Comparison of ENCODE assay signal across 27 cellular contexts in the genomic region with DNA sequence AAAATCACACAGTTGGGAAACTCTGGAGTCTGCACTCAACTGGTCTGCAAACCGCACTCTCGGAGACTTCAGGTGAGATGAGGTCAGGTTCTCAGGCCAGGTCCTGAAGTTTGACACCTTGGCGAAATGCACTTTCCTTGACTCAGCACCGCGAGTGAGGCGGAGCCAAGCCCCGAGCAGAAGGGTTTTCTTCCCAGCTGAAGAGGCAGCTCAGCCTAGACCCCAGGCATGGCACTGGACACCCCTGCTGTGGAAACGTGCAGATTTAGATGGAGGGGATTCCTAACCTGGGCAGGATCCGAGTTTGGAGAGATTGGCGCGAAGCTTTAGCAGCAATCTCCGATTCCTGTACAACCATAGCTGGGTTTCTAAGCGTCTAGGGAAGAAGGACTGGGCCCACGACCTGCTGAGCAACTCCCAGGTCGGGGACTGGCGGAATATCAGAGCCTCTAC. TPM values are rescaled to one million over a fixed set of nuclear protein-coding genes. Genes with fewer than 3 reads are reported as not detected.
A peak's percentile ranks its signal among the peaks of the same experiment; 100 is the strongest.
DNase-seq lines count a peak whose midpoint lies in the region; ATAC-seq and TF ChIP-seq lines count a peak whose summit lies in the region.
"Had no signal": no experiment of that assay in that cellular context is flagged by ENCODE, and none has a peak within 500 bp of the region (broad histone marks: within the 10 kb centered on the region; RNA-seq: fewer than 3 reads in every experiment).

No MANE protein-coding gene starts in this region.

- H3K79me1 ChIP-seq in H9 (ENCODE audit: insufficient read depth, low read depth, low read length, poor library complexity, severe bottlenecking): no peaks in the 10 kb centered on the region

- H2AK5ac ChIP-seq in H9 (ENCODE audit: insufficient read length, low read length): no peak overlapping the region

- H4K91ac ChIP-seq in H9 (ENCODE audit: insufficient read length, low read depth, low read length): no peak overlapping the region

- H3K4me1 ChIP-seq in H9 (ENCODE audit: insufficient read depth, low read length) (no peaks in the 10 kb centered on the region), Panc1 (ENCODE audit: control insufficient read depth, insufficient read depth, low read length) (no peaks in the 10 kb centered on the region)
- H3K4me1 ChIP-seq: BE2C had no signal

- POLR2A ChIA-PET in Panc1 (lab: Charles Lee): no interaction called here

- H3K27me3 ChIP-seq in H9 (ENCODE audit: insufficient read depth, low read length) (peaks cover 68% of the 10 kb centered on the region), Panc1 (ENCODE audit: control insufficient read depth, insufficient read depth, low read length) (peaks cover 22% of the 10 kb centered on the region)

- no peaks in the 10 kb centered on the region for H3K36me3 Mint-ChIP-seq in H9 (ENCODE audit: insufficient read depth in 1 of 3, low read depth in 3 of 3)
- no peaks in the 10 kb centered on the region for H3K36me3 Mint-ChIP-seq in activated T-helper 17 cell treated with anti-CD3 and anti-CD28 coated beads, Interleukin-2, amount 50 U/mL, for 72 hours (ENCODE audit: low read depth)
- H3K36me3 Mint-ChIP-seq: activated CD4-positive, alpha-beta memory T cell treated with anti-CD3 and anti-CD28 coated beads for 36 hours; CD8-positive, alpha-beta memory T cell had no signal

- no peaks in the 10 kb centered on the region for H3K79me2 ChIP-seq in H9 (ENCODE audit: insufficient read depth, low read length)

- H4K20me1 ChIP-seq in H9 (ENCODE audit: control insufficient read depth, insufficient read depth, insufficient read length): no peaks in the 10 kb centered on the region

- H3K9me3 Mint-ChIP-seq in H9: peaks cover 0 to 3% of the 10 kb centered on the region in 2 experiments; a peak in 1 of 5 replicates
- no peaks in the 10 kb centered on the region for H3K9me3 Mint-ChIP-seq in activated T-helper 17 cell treated with anti-CD3 and anti-CD28 coated beads, Interleukin-2, amount 50 U/mL, for 72 hours
- H3K9me3 Mint-ChIP-seq: activated CD4-positive, alpha-beta memory T cell treated with anti-CD3 and anti-CD28 coated beads for 36 hours; CD8-positive, alpha-beta memory T cell had no signal

- no peak overlapping the region for H2AFZ ChIP-seq in H9 (ENCODE audit: low read length)

- no peak overlapping the region for H3K18ac ChIP-seq in H9 (ENCODE audit: insufficient read length, low read depth, low read length)

- H3K36me3 ChIP-seq in Panc1 (ENCODE audit: control insufficient read depth, insufficient read depth, low read length): no peaks in the 10 kb centered on the region
- H3K36me3 ChIP-seq: BE2C, transverse colon had no signal

- H3K4me1 Mint-ChIP-seq in H9: peaks cover 13 to 23% of the 10 kb centered on the region in 2 experiments
- no peaks in the 10 kb centered on the region for H3K4me1 Mint-ChIP-seq in activated T-helper 17 cell treated with anti-CD3 and anti-CD28 coated beads, Interleukin-2, amount 50 U/mL, for 72 hours
- H3K4me1 Mint-ChIP-seq: CD8-positive, alpha-beta memory T cell had no signal

- CTCF ChIA-PET in Panc1 (lab: Charles Lee): interaction anchor here (1.1 kb wide), 1 partner anchor 13 kb away, joined by 4 read pairs; no protein-coding TSS in a partner anchor

- DNase-seq in H9: no peak
- DNase-seq in Panc1 (ENCODE audit: low read depth, low spot score): no peak
- no peak for DNase-seq in retinal pigment epithelial cell (ENCODE audit: low read depth)
- DNase-seq: activated CD4-positive, alpha-beta memory T cell treated with anti-CD3 and anti-CD28 coated beads for 36 hours; activated naive CD4-positive, alpha-beta T cell treated with Interleukin-2 at 50 U/mL for 16 hours; BE2C; body of pancreas; cerebellar nuclear complex; dermis blood vessel endothelial cell; mammary epithelial cell; NCI-H1436 treated with DMSO at 0.1 percent for 48 hours; NCI-H2107; NCI-H446; stimulated activated CD4-positive, alpha-beta T cell treated with anti-CD3 and anti-CD28 coated beads, Interleukin-15, amount 100 ng/mL, for 24 hours; stimulated activated CD4-positive, alpha-beta T cell treated with anti-CD3 and anti-CD28 coated beads, Interleukin-4, amount 100 ng/mL, for 4 hours; transverse colon had no signal

- H2BK15ac ChIP-seq in H9 (ENCODE audit: low read depth, low read length): no peak overlapping the region

- no peak overlapping the region for H3K27ac ChIP-seq in H9 (ENCODE audit: insufficient read length, low read depth, low read length)
- H3K27ac ChIP-seq in Panc1 (ENCODE audit: low read length): no peak overlapping the region
- H3K27ac ChIP-seq: body of pancreas, SK-N-MC, transverse colon had no signal

- H3K56ac ChIP-seq in H9 (ENCODE audit: insufficient read length, low read depth, low read length): no peak overlapping the region

- H3K9ac ChIP-seq in H9 (ENCODE audit: extremely low read depth, insufficient read length, low read length): no peak overlapping the region

- BruUV-seq in Panc1 (replicated peaks; lab: Mats Ljungman, UMichigan): no TSS peak

- H3K23ac ChIP-seq in H9 (ENCODE audit: insufficient read length, low read depth, low read length): no peak overlapping the region

- intact Hi-C loops in Panc1 (cut with micrococcal nuclease; ENCODE audit: unreplicated experiment): no loop called here

- H3K4me2 ChIP-seq in H9 (ENCODE audit: insufficient read depth, insufficient read length, low read length): peak overlapping the region; percentile 68

- peak overlapping the region; percentile 57 to 80 for H3K4me3 Mint-ChIP-seq in H9
- no peak overlapping the region for H3K4me3 Mint-ChIP-seq in activated T-helper 17 cell treated with anti-CD3 and anti-CD28 coated beads, Interleukin-2, amount 50 U/mL, for 72 hours
- H3K4me3 Mint-ChIP-seq: activated CD4-positive, alpha-beta memory T cell treated with anti-CD3 and anti-CD28 coated beads for 36 hours; CD8-positive, alpha-beta memory T cell had no signal

- H3K9me3 ChIP-seq in H9 (ENCODE audit: control insufficient read depth, low read depth, low read length) (no peaks in the 10 kb centered on the region), Panc1 (ENCODE audit: control insufficient read depth, insufficient read depth, low read depth, low read length) (no peaks in the 10 kb centered on the region), iPS-18c (ENCODE audit: control insufficient read depth, insufficient read depth, low read length) (peaks cover 14% of the 10 kb centered on the region)
- H3K9me3 ChIP-seq: BE2C, body of pancreas, transverse colon had no signal

- H4K8ac ChIP-seq in H9 (replicated peaks; ENCODE audit: insufficient read length, low read depth, low read length): no peak overlapping the region

- H3K23me2 ChIP-seq in H9 (ENCODE audit: insufficient read length, low read depth, low read length, poor library complexity, severe bottlenecking): peaks cover 11% of the 10 kb centered on the region

- in situ Hi-C loops in Panc1 (cut with HindIII; ENCODE audit: low pct_unique_long_range_greater_than_20kb, low sequenced_read_pairs): no loop called here

- H2BK120ac ChIP-seq in H9 (ENCODE audit: low read depth, low read length, poor library complexity, severe bottlenecking): no peak overlapping the region

- no peak overlapping the region for H4K5ac ChIP-seq in H9 (ENCODE audit: insufficient read length, low read depth, low read length)

- no peak overlapping the region for H3K27ac Mint-ChIP-seq in H9
- H3K27ac Mint-ChIP-seq in activated T-helper 17 cell treated with anti-CD3 and anti-CD28 coated beads, Interleukin-2, amount 50 U/mL, for 72 hours: no peak overlapping the region
- H3K27ac Mint-ChIP-seq: activated CD4-positive, alpha-beta memory T cell treated with anti-CD3 and anti-CD28 coated beads for 36 hours; CD8-positive, alpha-beta memory T cell had no signal

- WGBS in H9 (ENCODE audit: extremely low coverage, insufficient read length, low lambda C conversion rate): no CpG with 5 or more reads among the region's 16 CpGs

- H3T11ph ChIP-seq in H9 (ENCODE audit: low read length): no peak overlapping the region

- no peak for TF ChIP-seq CTCF in H9 (conservative IDR thresholded peaks at IDR 0.05)
- no peak for TF ChIP-seq CTCF in Panc1 (IDR thresholded peaks at IDR 0.05)
- TF ChIP-seq CTCF in retinal pigment epithelial cell (conservative IDR thresholded peaks at IDR 0.05; ENCODE audit: low read depth, low read length): no peak

- H3K4me3 ChIP-seq in Panc1 (ENCODE audit: low read depth in 2 of 2, low read length in 2 of 2): no peak overlapping the region
- peak overlapping the region; percentile 47; the same call in 1 of the 2 replicates for H3K4me3 ChIP-seq in iPS-18c (ENCODE audit: insufficient read depth, low read depth, low read length)
- H3K4me3 ChIP-seq in retinal pigment epithelial cell (ENCODE audit: low read length): peak overlapping the region; percentile 33
- H3K4me3 ChIP-seq: body of pancreas, SK-N-MC, transverse colon had no signal

- H2BK12ac ChIP-seq in H9 (ENCODE audit: insufficient read length, low read depth, low read length): no peak overlapping the region

- no peaks in the 10 kb centered on the region; the same call in none of the 2 replicates for H3K27me3 Mint-ChIP-seq in H9 (ENCODE audit: low read depth)
- peaks cover 25% of the 10 kb centered on the region for H3K27me3 Mint-ChIP-seq in activated T-helper 17 cell treated with anti-CD3 and anti-CD28 coated beads, Interleukin-2, amount 50 U/mL, for 72 hours

- no peak overlapping the region for H2BK20ac ChIP-seq in H9 (ENCODE audit: low read depth, low read length, poor library complexity, severe bottlenecking)

- ATAC-seq in Panc1 (0 out of 2 replicates have a peak, but pooled peaks have one; percentile 7), GM21360 (IDR thresholded peaks at IDR 0.05; ENCODE audit: unreplicated experiment) (no peak), GM19397 (IDR thresholded peaks at IDR 0.05; ENCODE audit: unreplicated experiment) (no peak)
- no peak for ATAC-seq in activated T-helper 17 cell treated with anti-CD3 and anti-CD28 coated beads, Interleukin-2, amount 50 U/mL, for 72 hours (replicated peaks)
- ATAC-seq: body of pancreas, esophagus mucosa, sciatic nerve had no signal

- H3K14ac ChIP-seq in H9 (ENCODE audit: insufficient read depth, low read length): no peak overlapping the region; the same call in 1 of the 2 replicates

- H3K4ac ChIP-seq in H9 (ENCODE audit: low read depth, low read length): no peak overlapping the region

- no peak overlapping the region for H2BK5ac ChIP-seq in H9 (ENCODE audit: insufficient read length, low read length)

RNA-seq across cellular contexts. Expression of a gene that starts 0.8 kb away (rescaled TPM):
- total RNA-seq in H9 (2021) (not detected in 2 replicates), Panc1 (2021; ENCODE audit: unreplicated experiment) (not detected)
- polyA plus RNA-seq in Panc1 (2012; ENCODE audit: insufficient read length): not detected
- total RNA-seq in activated T-helper 17 cell treated with anti-CD3 and anti-CD28 coated beads, Interleukin-2, amount 50 U/mL, for 72 hours: not detected
- total RNA-seq: activated CD4-positive, alpha-beta memory T cell treated with anti-CD3 and anti-CD28 coated beads for 36 hours; body of pancreas; CD8-positive, alpha-beta memory T cell; Daoy; dermis blood vessel endothelial cell; esophagus mucosa; mammary epithelial cell; sciatic nerve; T-helper 1 cell treated with Interleukin-12 subunit alpha and Interleukin-12 subunit beta and Interleukin-4 antibody, amounts not matched to agents 30 ng/mL and 1 ng/mL, for 36 hours; transverse colon had no signal
- polyA plus RNA-seq: CD8-positive, alpha-beta memory T cell; mammary epithelial cell had no signal

RNA-seq across cellular contexts. Expression of a gene that starts 16.0 kb away (rescaled TPM):
- 0.04 TPM in 1 of 2 replicates, not detected in the other for total RNA-seq in H9 (2021)
- total RNA-seq in Panc1 (2021; ENCODE audit: unreplicated experiment): 0.95 TPM
- polyA plus RNA-seq in Panc1 (2012; ENCODE audit: insufficient read length): 3.0 TPM
- not detected for total RNA-seq in activated T-helper 17 cell treated with anti-CD3 and anti-CD28 coated beads, Interleukin-2, amount 50 U/mL, for 72 hours
- total RNA-seq: activated CD4-positive, alpha-beta memory T cell treated with anti-CD3 and anti-CD28 coated beads for 36 hours; CD8-positive, alpha-beta memory T cell; dermis blood vessel endothelial cell; esophagus mucosa; fibroblast of villous mesenchyme; mammary epithelial cell; sciatic nerve; T-helper 1 cell treated with Interleukin-12 subunit alpha and Interleukin-12 subunit beta and Interleukin-4 antibody, amounts not matched to agents 30 ng/mL and 1 ng/mL, for 36 hours had no signal
- polyA plus RNA-seq: CD8-positive, alpha-beta memory T cell; mammary epithelial cell had no signal

Comparison
In these comparisons a context has a peak if more than half of its experiments do, and no peak if none do; other contexts are left out.
1. H3K4me3 ChIP-seq: peak in iPS-18c (single experiment) and retinal pigment epithelial cell (single experiment); none in Panc1 (0 of 2).